In genomic region chr10:101558206-101558605, GRCh38 we compare ENCODE assay signal across 11 cellular contexts. TPM values are rescaled to one million over a fixed set of nuclear protein-coding genes. Genes with fewer than 3 reads are reported as not detected.
DNase-seq lines count a peak whose midpoint lies in the region; TF ChIP-seq lines count a peak whose summit lies in the region.
"Had no signal": no experiment of that assay in that cellular context is flagged by ENCODE, and none has a peak within 500 bp of the region (broad histone marks: within the 10 kb centered on the region; RNA-seq: fewer than 3 reads in every experiment).

No MANE protein-coding gene starts in this region.

- CTCF ChIA-PET in HEK293 (lab: Yijun Ruan, JAX) = interaction anchor here (0.6 to 1.6 kb wide), 6 partner anchors 12 to 517 kb away, joined by 3 to 8 read pairs (median 3); no protein-coding TSS in a partner anchor

- peaks cover 19% of the 10 kb centered on the region for H3K4me1 Mint-ChIP-seq in T-helper 1 cell treated with Interleukin-12 subunit alpha and Interleukin-12 subunit beta and Interleukin-4 antibody, amounts not matched to agents 30 μg/mL and 1 μg/mL, for 36 hours (ENCODE audit: low read depth)

- H3K27me3 Mint-ChIP-seq in T-helper 1 cell treated with Interleukin-12 subunit alpha and Interleukin-12 subunit beta and Interleukin-4 antibody, amounts not matched to agents 30 μg/mL and 1 μg/mL, for 36 hours (ENCODE audit: low read depth) = no peaks in the 10 kb centered on the region

- H3K36me3 Mint-ChIP-seq in T-helper 1 cell treated with Interleukin-12 subunit alpha and Interleukin-12 subunit beta and Interleukin-4 antibody, amounts not matched to agents 30 μg/mL and 1 μg/mL, for 36 hours (ENCODE audit: low read depth) = peaks cover 4% of the 10 kb centered on the region

- no peaks in the 10 kb centered on the region for H3K9me3 Mint-ChIP-seq in T-helper 1 cell treated with Interleukin-12 subunit alpha and Interleukin-12 subunit beta and Interleukin-4 antibody, amounts not matched to agents 30 μg/mL and 1 μg/mL, for 36 hours

- H3K4me1 ChIP-seq in HEK293 (ENCODE audit: control insufficient read depth, insufficient read depth, low read length) = no peaks in the 10 kb centered on the region
- H3K4me1 ChIP-seq: stomach had no signal

- peaks cover 0 to 23% of the 10 kb centered on the region in 2 experiments; a peak in 1 of 3 replicates for H3K36me3 ChIP-seq in HEK293 (ENCODE audit: control insufficient read depth in 2 of 2, insufficient read depth in 1 of 2, low read length in 2 of 2)

- H3K27ac Mint-ChIP-seq in T-helper 1 cell treated with Interleukin-12 subunit alpha and Interleukin-12 subunit beta and Interleukin-4 antibody, amounts not matched to agents 30 μg/mL and 1 μg/mL, for 36 hours = peak overlapping the region; percentile 75

- no peaks in the 10 kb centered on the region for H3K9me3 ChIP-seq in HEK293 (ENCODE audit: control insufficient read depth, insufficient read depth, low read depth, low read length)
- H3K9me3 ChIP-seq: stomach had no signal

- DNase-seq in CMK (ENCODE audit: low read depth) (peak; percentile 68), fibroblast of the aortic adventitia (ENCODE audit: low read depth) (peak; percentile 31), NCI-H82 treated with DMSO at 0.1 percent for 48 hours (lab: John Stamatoyannopoulos, UW; ENCODE audit: unreplicated experiment) (no peak), NCI-H1694 treated with DMSO at 0.1 percent for 48 hours (lab: John Stamatoyannopoulos, UW) (no peak), NCI-H146 (lab: John Stamatoyannopoulos, UW) (no peak)
- DNase-seq: midbrain; NCI-H748 treated with DMSO at 0.1 percent for 48 hours; stimulated activated CD4-positive, alpha-beta T cell treated with anti-CD3 and anti-CD28 coated beads, Interleukin-4, amount 100 ng/mL, for 1 hour; stomach had no signal

- no peak overlapping the region for H3K27ac ChIP-seq in HEK293 (ENCODE audit: extremely low read depth, low read depth, low read length)
- H3K27ac ChIP-seq: stomach had no signal

- POLR2A ChIA-PET in HEK293 (lab: Yijun Ruan, JAX) = no interaction called here

- H3K4me3 ChIP-seq in HEK293 (ENCODE audit: low read depth, low read length) (no peak overlapping the region), fibroblast of the aortic adventitia (ENCODE audit: low read depth, low read length) (no peak overlapping the region)
- H3K4me3 ChIP-seq: stomach had no signal

- TF ChIP-seq CTCF in HEK293 (tag by site-specific recombination; IDR thresholded peaks at IDR 0.05) = no peak
- TF ChIP-seq CTCF in fibroblast of the aortic adventitia (IDR thresholded peaks at IDR 0.05; ENCODE audit: insufficient read depth, low read length) = no peak

- no peak overlapping the region for H3K4me3 Mint-ChIP-seq in T-helper 1 cell treated with Interleukin-12 subunit alpha and Interleukin-12 subunit beta and Interleukin-4 antibody, amounts not matched to agents 30 μg/mL and 1 μg/mL, for 36 hours

TF ChIP-seq in HEK293, 187 proteins besides CTCF, POLR2A, EP300 and RAD21:
- TF ChIP-seq PRDM10 (tag by site-specific recombination; IDR thresholded peaks at IDR 0.05) (0 out of 2 replicates have a peak, but pooled peaks have one; percentile 18), IKZF3 (tag by site-specific recombination; IDR thresholded peaks at IDR 0.05) (0 out of 2 replicates have a peak, but pooled peaks have one; percentile 25), ZNF148 (tag by site-specific recombination; IDR thresholded peaks at IDR 0.05; ENCODE audit: borderline replicate concordance) (no peak), ZNF830 (tag by site-specific recombination; IDR thresholded peaks at IDR 0.05; ENCODE audit: low read depth) (no peak), KLF1 (tag by site-specific recombination; IDR thresholded peaks at IDR 0.05) (peak; percentile 86), HIC1 (tag by site-specific recombination; IDR thresholded peaks at IDR 0.05) (no peak)

RNA-seq across cellular contexts. Expression of gene POLL, which starts 29.9 kb away (rescaled TPM):
- total RNA-seq in fibroblast of the aortic adventitia (ENCODE audit: low replicate concordance) = 11.1 and 16.8 TPM in 2 replicates

RNA-seq across cellular contexts. Expression of gene DPCD, which starts 29.9 kb away (rescaled TPM):
- 46.3 and 76.9 TPM in 2 replicates for total RNA-seq in fibroblast of the aortic adventitia (ENCODE audit: low replicate concordance)

Comparison
In these comparisons a context has a peak if more than half of its experiments do, and no peak if none do; other contexts are left out.
1. DNase-seq: peak in CMK (single experiment) and fibroblast of the aortic adventitia (single experiment); none in NCI-H82 treated with DMSO at 0.1 percent for 48 hours (single experiment), NCI-H1694 treated with DMSO at 0.1 percent for 48 hours (single experiment) and NCI-H146 (single experiment).